ENCODE assay signal across 25 cellular contexts in the genomic region with DNA sequence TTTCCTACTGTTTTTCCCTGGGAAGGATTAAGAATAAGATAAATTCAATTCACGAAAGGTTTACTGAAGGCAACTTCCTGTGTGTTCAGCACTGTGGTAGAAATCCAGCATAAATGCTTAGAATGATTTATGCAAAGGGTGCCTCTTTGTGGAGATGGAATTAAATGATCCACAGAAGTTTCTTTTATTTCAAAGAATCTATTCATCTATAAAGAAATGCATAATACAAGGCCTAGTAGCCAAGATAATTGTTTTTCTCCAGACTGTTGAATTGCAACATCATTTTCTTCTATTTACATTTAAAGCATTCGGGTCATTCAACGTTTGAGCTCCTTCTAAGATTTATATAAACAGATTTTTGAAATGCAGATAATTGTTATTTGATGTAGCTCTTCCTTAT.
"Had no signal": no experiment of that assay in that cellular context is flagged by ENCODE, and none has a peak within 500 bp of the region (broad histone marks: within the 10 kb centered on the region; RNA-seq: fewer than 3 reads in every experiment).

No MANE protein-coding gene starts in this region.

- H3K27me3 ChIP-seq: cardiac muscle cell, gastrocnemius medialis, pancreas, testis, transverse colon had no signal

- H3K9me3 ChIP-seq: gastrocnemius medialis, neutrophil, pancreas, prostate gland, testis, transverse colon had no signal

- DNase-seq: activated CD4-positive, alpha-beta memory T cell treated with anti-CD3 and anti-CD28 coated beads for 36 hours; activated CD4-positive, alpha-beta T cell treated with anti-CD3 and anti-CD28 coated beads for 48 hours; activated naive CD8-positive, alpha-beta T cell treated with anti-CD3 and anti-CD28 coated beads, Interleukin-2, amount 50 U/mL, for 24 hours; activated T-cell treated with anti-CD3 and anti-CD28 coated beads, Interleukin-2, amount 50 U/mL, for 4 hours; anterior cingulate cortex; cerebellar nuclear complex; gastrocnemius medialis; hippocampal formation; left cardiac atrium; left ventricle myocardium superior; naive B cell; nephron progenitor cell; pancreas; retina; stimulated activated CD4-positive, alpha-beta T cell treated with anti-CD3 and anti-CD28 coated beads, Interleukin-15, amount 100 ng/mL, for 24 hours; stimulated activated CD4-positive, alpha-beta T cell treated with anti-CD3 and anti-CD28 coated beads, Interleukin-2, amount 100 ng/mL, for 24 hours; stimulated activated naive CD4-positive, alpha-beta T cell; SW 1271; T-helper 9 cell; testis; transverse colon had no signal

- H3K4me1 ChIP-seq: gastrocnemius medialis, pancreas, prostate gland, testis had no signal

- H3K36me3 ChIP-seq: cardiac muscle cell, gastrocnemius medialis, neutrophil, pancreas, prostate gland, transverse colon, WERI-Rb-1 had no signal

- H3K27ac ChIP-seq: cardiac muscle cell, gastrocnemius medialis, neutrophil, pancreas, prostate gland, testis, transverse colon, WERI-Rb-1 had no signal

- H3K4me3 ChIP-seq: cardiac muscle cell, gastrocnemius medialis, pancreas, prostate gland, testis, transverse colon had no signal
